ENCODE assay signal across 21 cellular contexts in the genomic region with DNA sequence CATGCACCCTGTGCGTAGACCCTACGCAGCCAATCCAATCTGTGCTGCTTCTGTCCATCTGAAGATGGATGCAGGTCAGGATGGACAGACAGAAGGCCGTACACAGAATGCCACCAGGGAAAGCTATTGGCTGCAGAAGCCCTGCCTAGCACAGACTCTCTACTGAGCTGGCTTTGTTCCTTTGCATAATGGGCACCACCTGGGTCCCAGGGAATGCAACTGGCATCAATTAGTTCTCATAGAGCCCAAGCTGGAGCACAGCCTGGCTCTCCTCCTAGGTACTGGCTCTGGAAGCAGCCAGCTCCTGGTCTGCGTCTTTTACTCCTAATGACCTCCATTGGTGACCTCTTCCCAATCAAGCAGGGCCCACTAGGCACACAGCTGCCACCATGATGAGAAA.
"Had no signal": no experiment of that assay in that cellular context is flagged by ENCODE, and none has a peak within 500 bp of the region (broad histone marks: within the 10 kb centered on the region; RNA-seq: fewer than 3 reads in every experiment).

No MANE protein-coding gene starts in this region.

- H3K9me3 ChIP-seq: esophagus muscularis mucosa, gastrocnemius medialis, lower lobe of right lung had no signal

- ATAC-seq: gastrocnemius medialis, heart right ventricle, left cardiac atrium, left lung, left ventricle myocardium superior, lower lobe of right lung, mucosa of descending colon had no signal

- H3K27ac Mint-ChIP-seq: mesothelial cell of epicardium, naive B cell had no signal

- H3K27ac ChIP-seq: coronary artery, dorsolateral prefrontal cortex, esophagus muscularis mucosa, gastrocnemius medialis, heart right ventricle, left lung, lower lobe of right lung had no signal

- H3K4me3 ChIP-seq: coronary artery, dorsolateral prefrontal cortex, esophagus muscularis mucosa, gastrocnemius medialis, heart right ventricle, left lung, lower lobe of right lung, mucosa of descending colon had no signal

- H3K4me1 ChIP-seq: esophagus muscularis mucosa, gastrocnemius medialis, heart right ventricle, left lung, lower lobe of right lung had no signal

- DNase-seq: dermis blood vessel endothelial cell; effector CD4-positive, alpha-beta T cell; effector memory CD4-positive, alpha-beta T cell; foreskin fibroblast; foreskin melanocyte; gastrocnemius medialis; glutamatergic neuron; head of caudate nucleus; heart right ventricle; hippocampal formation; left cardiac atrium; left lung; left ventricle myocardium superior; lower lobe of right lung; mesenchymal stem cell; mucosa of descending colon; naive B cell had no signal

- H3K4me1 Mint-ChIP-seq: mesothelial cell of epicardium, naive B cell had no signal

- H3K36me3 ChIP-seq: esophagus muscularis mucosa, gastrocnemius medialis, heart right ventricle, left lung, lower lobe of right lung had no signal

- H3K4me3 Mint-ChIP-seq: mesothelial cell of epicardium, naive B cell had no signal

- H3K27me3 ChIP-seq: esophagus muscularis mucosa, gastrocnemius medialis, left lung had no signal
